Comparison of ENCODE assay signal across 22 cellular contexts in genomic region chr12:47950856-47951468, GRCh38. TPM values are rescaled to one million over a fixed set of nuclear protein-coding genes. Genes with fewer than 3 reads are reported as not detected.
A peak's percentile ranks its signal among the peaks of the same experiment; 100 is the strongest.
DNase-seq lines count a peak whose midpoint lies in the region; ATAC-seq, FAIRE-seq and TF ChIP-seq lines count a peak whose summit lies in the region.
"Had no signal": no experiment of that assay in that cellular context is flagged by ENCODE, and none has a peak within 500 bp of the region (broad histone marks: within the 10 kb centered on the region; RNA-seq: fewer than 3 reads in every experiment).

No MANE protein-coding gene starts in this region.

- H3K4me1 Mint-ChIP-seq in MCF 10A (ENCODE audit: insufficient read depth, unreplicated experiment): peaks cover 41% of the 10 kb centered on the region
- H3K4me1 Mint-ChIP-seq: CD4-positive, alpha-beta memory T cell had no signal

- TF ChIP-seq EP300 in esophagus muscularis mucosa (IDR thresholded peaks at IDR 0.05): no peak

- no peak for TF ChIP-seq POLR2A in breast epithelium (IDR thresholded peaks at IDR 0.05)
- no peak for TF ChIP-seq POLR2A in prostate gland (IDR thresholded peaks at IDR 0.05)
- no peak for TF ChIP-seq POLR2A in esophagus muscularis mucosa (IDR thresholded peaks at IDR 0.05; ENCODE audit: low read depth)

- DNase-seq in breast epithelium (ENCODE audit: low spot score in 2 of 2) (no peak), MCF 10A (ENCODE audit: unreplicated experiment) (no peak), RWPE2 (ENCODE audit: low spot score) (no peak), keratinocyte (ENCODE audit: low read depth, low spot score) (no peak), prostate gland (ENCODE audit: low spot score) (no peak), esophagus muscularis mucosa (ENCODE audit: extremely low spot score) (no peak), SHP77 treated with DMSO at 0.1 percent for 48 hours (lab: John Stamatoyannopoulos, UW) (no peak)
- DNase-seq: Calu3; CD4-positive, alpha-beta memory T cell; DMS79; NCI-H1417; NCI-H187 treated with DMSO at 0.1 percent for 48 hours; NCI-H2171; NCI-H446 treated with DMSO at 0.1 percent for 48 hours; NCI-H748 treated with DMSO at 0.1 percent for 48 hours had no signal

- H3K27ac Mint-ChIP-seq in MCF 10A (ENCODE audit: low read depth, unreplicated experiment): no peak overlapping the region
- H3K27ac Mint-ChIP-seq: CD4-positive, alpha-beta memory T cell had no signal

- H3K4me1 ChIP-seq in breast epithelium (peaks cover 10 to 11% of the 10 kb centered on the region in 2 donors), RWPE2 (ENCODE audit: insufficient read depth, poor library complexity, severe bottlenecking) (peaks cover 38% of the 10 kb centered on the region), keratinocyte (ENCODE audit: control insufficient read depth, extremely low read depth, insufficient read depth, low read length) (peaks cover 72% of the 10 kb centered on the region), prostate gland (replicated peaks) (no peaks in the 10 kb centered on the region), esophagus muscularis mucosa (peaks cover 0 to 18% (median 12%) of the 10 kb centered on the region in 4 donors)

- no peaks in the 10 kb centered on the region for H3K9me3 ChIP-seq in breast epithelium
- no peaks in the 10 kb centered on the region for H3K9me3 ChIP-seq in RWPE2 (ENCODE audit: severe bottlenecking)
- no peaks in the 10 kb centered on the region for H3K9me3 ChIP-seq in keratinocyte (ENCODE audit: control insufficient read depth, low read depth, low read length)
- no peaks in the 10 kb centered on the region for H3K9me3 ChIP-seq in prostate gland
- H3K9me3 ChIP-seq in esophagus muscularis mucosa: no peaks in the 10 kb centered on the region

- H3K9me1 ChIP-seq in keratinocyte (ENCODE audit: control insufficient read depth, extremely low read depth, insufficient read depth, low read length): no peaks in the 10 kb centered on the region

- intact Hi-C loops in breast epithelium (cut with DNase I; ENCODE audit: low total_unique reads): loop anchor here (10.0 kb wide), 1 partner anchor 46 kb away; the partner anchor contains the start of gene VDR
- intact Hi-C loops in MCF 10A (cut with micrococcal nuclease): no loop called here
- intact Hi-C loops in prostate gland (cut with DNase I): no loop called here
- intact Hi-C loops in esophagus muscularis mucosa (cut with DNase I): no loop called here

- no peaks in the 10 kb centered on the region for H3K36me3 ChIP-seq in breast epithelium
- H3K36me3 ChIP-seq in RWPE2 (ENCODE audit: low read depth): no peaks in the 10 kb centered on the region
- H3K36me3 ChIP-seq in keratinocyte (ENCODE audit: control insufficient read depth in 2 of 2, extremely low read depth in 1 of 2, insufficient read depth in 2 of 2, low read length in 2 of 2): no peaks in the 10 kb centered on the region
- H3K36me3 ChIP-seq in prostate gland: no peaks in the 10 kb centered on the region
- H3K36me3 ChIP-seq in esophagus muscularis mucosa: no peaks in the 10 kb centered on the region

- peaks cover 6% of the 10 kb centered on the region for H3K36me3 Mint-ChIP-seq in MCF 10A (ENCODE audit: insufficient read depth, unreplicated experiment)
- H3K36me3 Mint-ChIP-seq: CD4-positive, alpha-beta memory T cell had no signal

- POLR2A ChIA-PET in MCF 10A (lab: Yijun Ruan, JAX): interaction anchor here (2.0 to 2.7 kb wide), 2 partner anchors 46 to 52 kb away, joined by 8 to 25 read pairs; partner anchors contain the start of gene VDR

- H3K27ac ChIP-seq in breast epithelium: peak overlapping the region; percentile 48 to 52
- peak overlapping the region; percentile 62 for H3K27ac ChIP-seq in RWPE2 (ENCODE audit: poor library complexity, severe bottlenecking)
- peak overlapping the region; percentile 89 for H3K27ac ChIP-seq in keratinocyte (ENCODE audit: control insufficient read depth, insufficient read depth, low read length)
- H3K27ac ChIP-seq in prostate gland: no peak overlapping the region
- H3K27ac ChIP-seq in esophagus muscularis mucosa (replicated peaks in 1 of 4): no peak overlapping the region

- H3K27me3 Mint-ChIP-seq in MCF 10A (ENCODE audit: insufficient read depth, unreplicated experiment): no peaks in the 10 kb centered on the region

- H3K27me3 ChIP-seq in breast epithelium: no peaks in the 10 kb centered on the region
- no peaks in the 10 kb centered on the region for H3K27me3 ChIP-seq in RWPE2 (ENCODE audit: insufficient read depth, poor library complexity, severe bottlenecking)
- no peaks in the 10 kb centered on the region for H3K27me3 ChIP-seq in keratinocyte (ENCODE audit: control insufficient read depth, extremely low read depth, insufficient read depth, low read length)
- no peaks in the 10 kb centered on the region for H3K27me3 ChIP-seq in prostate gland (replicated peaks; ENCODE audit: insufficient read depth)
- no peaks in the 10 kb centered on the region for H3K27me3 ChIP-seq in esophagus muscularis mucosa

- 76% methylated on average over 8 of the region's 8 CpGs for WGBS in prostate gland
- 79% methylated on average over 8 of the region's 8 CpGs for WGBS in esophagus muscularis mucosa

- no peaks in the 10 kb centered on the region for H4K20me1 ChIP-seq in keratinocyte (ENCODE audit: control insufficient read depth, extremely low read depth, insufficient read depth, low read length)

- ATAC-seq in RWPE2 (ENCODE audit: low read depth) (peak; percentile 67), HG03432 (IDR thresholded peaks at IDR 0.05; ENCODE audit: unreplicated experiment) (no peak)
- ATAC-seq: Right ventricle myocardium inferior had no signal

- no peak overlapping the region for H3K4me3 Mint-ChIP-seq in MCF 10A (ENCODE audit: unreplicated experiment)
- H3K4me3 Mint-ChIP-seq: CD4-positive, alpha-beta memory T cell had no signal

- FAIRE-seq in keratinocyte (lab: Jason Lieb, UNC): peak; percentile 97
- FAIRE-seq: GM12892, H1 had no signal

- H3K79me2 ChIP-seq in keratinocyte (ENCODE audit: control insufficient read depth, insufficient read depth, low read length): no peaks in the 10 kb centered on the region

- no peak for TF ChIP-seq CTCF in breast epithelium (IDR thresholded peaks at IDR 0.05)
- TF ChIP-seq CTCF in MCF 10A (IDR thresholded peaks at IDR 0.05; ENCODE audit: unreplicated experiment): no peak
- TF ChIP-seq CTCF in RWPE2 (IDR thresholded peaks at IDR 0.05; ENCODE audit: poor library complexity, severe bottlenecking): no peak
- no peak for TF ChIP-seq CTCF in keratinocyte (optimal IDR thresholded peaks at IDR 0.05 in 1 of 3, IDR thresholded peaks at IDR 0.05 in 1 of 3, conservative IDR thresholded peaks at IDR 0.05 in 1 of 3; ENCODE audit: extremely low read depth in 1 of 3, insufficient read depth in 2 of 3, low read length in 3 of 3)
- no peak for TF ChIP-seq CTCF in prostate gland (IDR thresholded peaks at IDR 0.05)
- TF ChIP-seq CTCF in esophagus muscularis mucosa (IDR thresholded peaks at IDR 0.05): no peak

- H3K9ac ChIP-seq in keratinocyte (ENCODE audit: control insufficient read depth, extremely low read depth, insufficient read depth, low read length): peak overlapping the region; percentile 36

- H3K4me3 ChIP-seq in breast epithelium: no peak overlapping the region
- no peak overlapping the region for H3K4me3 ChIP-seq in RWPE2 (ENCODE audit: severe bottlenecking)
- H3K4me3 ChIP-seq in keratinocyte (ENCODE audit: control insufficient read depth in 2 of 3, extremely low read depth in 1 of 3, insufficient read depth in 2 of 3, low read depth in 1 of 3, low read length in 3 of 3): peak overlapping the region in 2 of 3 experiments; percentile 18 to 28
- H3K4me3 ChIP-seq in prostate gland: no peak overlapping the region
- H3K4me3 ChIP-seq in esophagus muscularis mucosa: no peak overlapping the region

- BruUV-seq in MCF 10A (replicated peaks; lab: Mats Ljungman, UMichigan): no TSS peak

- no peaks in the 10 kb centered on the region for H3K9me3 Mint-ChIP-seq in MCF 10A (ENCODE audit: unreplicated experiment)
- H3K9me3 Mint-ChIP-seq: CD4-positive, alpha-beta memory T cell had no signal

- dilution Hi-C loops in keratinocyte (cut with MboI; ENCODE audit: extremely low pct_ligation_motif_present, low sequenced_read_pairs): no loop called here

- H2AFZ ChIP-seq in keratinocyte (ENCODE audit: control insufficient read depth, low read length): peak overlapping the region; percentile 56

- H3K4me2 ChIP-seq in keratinocyte (ENCODE audit: control insufficient read depth, extremely low read depth, insufficient read depth, low read depth, low read length): peak overlapping the region; percentile 87

- CTCF ChIA-PET in MCF 10A (lab: Yijun Ruan, JAX): interaction anchor here (0.5 to 5.9 kb wide), 12 partner anchors 12 to 667 kb away, joined by 3 to 50 read pairs (median 4); partner anchors contain the start of genes TMEM106C and VDR

RNA-seq across cellular contexts. Expression of gene TMEM106C, which starts 12.4 kb away (rescaled TPM):
- total RNA-seq in breast epithelium: 100 to 1,000 TPM in 1 of 3 donors, 10 to 100 TPM in 2; 35.2 to 131 (median 73.4) TPM
- 39.0 and 50.0 TPM in 2 replicates for total RNA-seq in MCF 10A (2022)
- polyA plus RNA-seq in keratinocyte: 123 to 134 TPM (median 126 TPM) in 3 replicates
- 39.0 TPM for polyA plus RNA-seq in keratinocyte (2011; ENCODE audit: low read depth)
- 86.1 and 122 TPM in 2 replicates for polyA plus RNA-seq in keratinocyte (2011; cell fraction: cytosol; rRNA removed)
- 53.1 and 56.5 TPM in 2 replicates for polyA plus RNA-seq in keratinocyte (2011; cell fraction: nucleus; rRNA removed)
- polyA plus RNA-seq in keratinocyte (2012; ENCODE audit: low replicate concordance): 60.1 and 82.3 TPM in 2 replicates
- polyA minus RNA-seq in keratinocyte: 126 to 160 TPM (median 136 TPM) in 3 replicates
- polyA minus RNA-seq in keratinocyte (2011; cell fraction: cytosol; rRNA and poly(A)+ RNA removed): 49.3 TPM
- 16.1 and 23.8 TPM in 2 replicates for polyA minus RNA-seq in keratinocyte (2011; cell fraction: nucleus; rRNA and poly(A)+ RNA removed)
- total RNA-seq in prostate gland: 10 to 100 TPM; 54.6 to 91.1 TPM
- 10 to 100 TPM; 68.6 to 98.8 (median 72.0) TPM for total RNA-seq in esophagus muscularis mucosa

RNA-seq across cellular contexts. Expression of gene VDR, which starts 46.2 kb away (rescaled TPM):
- total RNA-seq in breast epithelium: 10 to 100 TPM in 2 of 3 donors, 1 to 10 TPM in 1; 1.6 to 41.7 (median 16.1) TPM
- 22.3 and 23.4 TPM in 2 replicates for total RNA-seq in MCF 10A (2022)
- 29.0 to 94.7 TPM (median 43.3 TPM) in 3 replicates for polyA plus RNA-seq in keratinocyte
- 10.2 TPM for polyA plus RNA-seq in keratinocyte (2011; ENCODE audit: low read depth)
- polyA plus RNA-seq in keratinocyte (2011; cell fraction: cytosol; rRNA removed): 46.2 and 48.7 TPM in 2 replicates
- polyA plus RNA-seq in keratinocyte (2011; cell fraction: nucleus; rRNA removed): 69.6 and 86.5 TPM in 2 replicates
- 19.7 and 55.7 TPM in 2 replicates for polyA plus RNA-seq in keratinocyte (2012; ENCODE audit: low replicate concordance)
- 39.0 to 158 TPM (median 72.7 TPM) in 3 replicates for polyA minus RNA-seq in keratinocyte
- polyA minus RNA-seq in keratinocyte (2011; cell fraction: cytosol; rRNA and poly(A)+ RNA removed): 38.6 TPM
- polyA minus RNA-seq in keratinocyte (2011; cell fraction: nucleus; rRNA and poly(A)+ RNA removed): 39.1 and 52.8 TPM in 2 replicates
- 1 to 10 TPM; 3.4 to 4.3 TPM for total RNA-seq in prostate gland
- total RNA-seq in esophagus muscularis mucosa: 1 to 10 TPM in 3 of 4 donors, under 1 TPM in 1; 0.42 to 2.8 (median 2.1) TPM

RNA-seq across cellular contexts. Expression of gene COL2A1, which starts 53.3 kb away (rescaled TPM):
- total RNA-seq in breast epithelium (1 to 10 TPM in 2 of 3 donors, not detected in 1; 1.6 to 3.2 TPM), MCF 10A (2022) (0.12 TPM in 1 of 2 replicates, not detected in the other), prostate gland (1 to 10 TPM in 1 of 2 donors, under 1 TPM in 1; 0.14 to 1.9 TPM), esophagus muscularis mucosa (not detected)
- polyA plus RNA-seq in keratinocyte: 0.03 TPM in 1 of 3 replicates, not detected in the others
- polyA plus RNA-seq in keratinocyte (2011; ENCODE audit: low read depth): not detected
- 0.01 and 0.03 TPM in 2 replicates for polyA plus RNA-seq in keratinocyte (2011; cell fraction: cytosol; rRNA removed)
- polyA plus RNA-seq in keratinocyte (2011; cell fraction: nucleus; rRNA removed): 0.03 TPM in 1 of 2 replicates, not detected in the other
- 0.06 TPM in 2 replicates for polyA plus RNA-seq in keratinocyte (2012; ENCODE audit: low replicate concordance)
- polyA minus RNA-seq in keratinocyte: 0.10 to 0.56 TPM in 2 of 3 replicates, not detected in the other
- polyA minus RNA-seq in keratinocyte (2011; cell fraction: cytosol; rRNA and poly(A)+ RNA removed): not detected
- polyA minus RNA-seq in keratinocyte (2011; cell fraction: nucleus; rRNA and poly(A)+ RNA removed): not detected in 2 replicates
- total RNA-seq: A172; CD4-positive, alpha-beta memory T cell; HT-29; Right ventricle myocardium inferior had no signal
- polyA plus RNA-seq: BJ; CD4-positive, alpha-beta memory T cell had no signal

Comparison
In these comparisons a context has a peak if more than half of its experiments do, and no peak if none do; other contexts are left out.
1. H3K27ac ChIP-seq: peak in breast epithelium (2 of 2), RWPE2 (single experiment) and keratinocyte (single experiment); none in prostate gland (0 of 2) and esophagus muscularis mucosa (0 of 4).
2. H3K4me3 ChIP-seq: peak in keratinocyte (2 of 3); none in breast epithelium (0 of 3), RWPE2 (single experiment), prostate gland (0 of 2) and esophagus muscularis mucosa (0 of 4).